ENCODE assay signal across 1 cellular context in genomic region chr10:24289235-24289634, GRCh38.
TF ChIP-seq lines count a peak whose summit lies in the region.

No MANE protein-coding gene starts in this region.

TF ChIP-seq in WTC11, 78 proteins besides CTCF, POLR2A, EP300 and RAD21 (continued from another document):
- no peak for TF ChIP-seq NFYB (CRISPR knock-in tag; conservative IDR thresholded peaks at IDR 0.05; ENCODE audit: low read depth)
- TF ChIP-seq ZNF532 (CRISPR knock-in tag; IDR thresholded peaks at IDR 0.05; ENCODE audit: borderline replicate concordance), result no peak
- no peak for TF ChIP-seq RELA (CRISPR knock-in tag; IDR thresholded peaks at IDR 0.05; ENCODE audit: borderline replicate concordance)
- no peak for TF ChIP-seq E2F5 (CRISPR knock-in tag; IDR thresholded peaks at IDR 0.05)
- no peak for TF ChIP-seq ETV6 (CRISPR knock-in tag; IDR thresholded peaks at IDR 0.05)
- TF ChIP-seq HMGA2 (CRISPR knock-in tag; IDR thresholded peaks at IDR 0.05), result no peak
- TF ChIP-seq, protein P1, sequence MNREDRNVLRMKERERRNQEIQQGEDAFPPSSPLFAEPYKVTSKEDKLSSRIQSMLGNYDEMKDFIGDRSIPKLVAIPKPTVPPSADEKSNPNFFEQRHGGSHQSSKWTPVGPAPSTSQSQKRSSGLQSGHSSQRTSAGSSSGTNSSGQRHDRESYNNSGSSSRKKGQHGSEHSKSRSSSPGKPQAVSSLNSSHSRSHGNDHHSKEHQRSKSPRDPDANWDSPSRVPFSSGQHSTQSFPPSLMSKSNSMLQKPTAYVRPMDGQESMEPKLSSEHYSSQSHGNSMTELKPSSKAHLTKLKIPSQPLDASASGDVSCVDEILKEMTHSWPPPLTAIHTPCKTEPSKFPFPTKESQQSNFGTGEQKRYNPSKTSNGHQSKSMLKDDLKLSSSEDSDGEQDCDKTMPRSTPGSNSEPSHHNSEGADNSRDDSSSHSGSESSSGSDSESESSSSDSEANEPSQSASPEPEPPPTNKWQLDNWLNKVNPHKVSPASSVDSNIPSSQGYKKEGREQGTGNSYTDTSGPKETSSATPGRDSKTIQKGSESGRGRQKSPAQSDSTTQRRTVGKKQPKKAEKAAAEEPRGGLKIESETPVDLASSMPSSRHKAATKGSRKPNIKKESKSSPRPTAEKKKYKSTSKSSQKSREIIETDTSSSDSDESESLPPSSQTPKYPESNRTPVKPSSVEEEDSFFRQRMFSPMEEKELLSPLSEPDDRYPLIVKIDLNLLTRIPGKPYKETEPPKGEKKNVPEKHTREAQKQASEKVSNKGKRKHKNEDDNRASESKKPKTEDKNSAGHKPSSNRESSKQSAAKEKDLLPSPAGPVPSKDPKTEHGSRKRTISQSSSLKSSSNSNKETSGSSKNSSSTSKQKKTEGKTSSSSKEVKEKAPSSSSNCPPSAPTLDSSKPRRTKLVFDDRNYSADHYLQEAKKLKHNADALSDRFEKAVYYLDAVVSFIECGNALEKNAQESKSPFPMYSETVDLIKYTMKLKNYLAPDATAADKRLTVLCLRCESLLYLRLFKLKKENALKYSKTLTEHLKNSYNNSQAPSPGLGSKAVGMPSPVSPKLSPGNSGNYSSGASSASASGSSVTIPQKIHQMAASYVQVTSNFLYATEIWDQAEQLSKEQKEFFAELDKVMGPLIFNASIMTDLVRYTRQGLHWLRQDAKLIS (CRISPR knock-in tag; IDR thresholded peaks at IDR 0.05; ENCODE audit: borderline replicate concordance), result no peak
- TF ChIP-seq USF1 (CRISPR knock-in tag; IDR thresholded peaks at IDR 0.05), result no peak
